ENCODE assay signal across 2 cellular contexts in the genomic region with DNA sequence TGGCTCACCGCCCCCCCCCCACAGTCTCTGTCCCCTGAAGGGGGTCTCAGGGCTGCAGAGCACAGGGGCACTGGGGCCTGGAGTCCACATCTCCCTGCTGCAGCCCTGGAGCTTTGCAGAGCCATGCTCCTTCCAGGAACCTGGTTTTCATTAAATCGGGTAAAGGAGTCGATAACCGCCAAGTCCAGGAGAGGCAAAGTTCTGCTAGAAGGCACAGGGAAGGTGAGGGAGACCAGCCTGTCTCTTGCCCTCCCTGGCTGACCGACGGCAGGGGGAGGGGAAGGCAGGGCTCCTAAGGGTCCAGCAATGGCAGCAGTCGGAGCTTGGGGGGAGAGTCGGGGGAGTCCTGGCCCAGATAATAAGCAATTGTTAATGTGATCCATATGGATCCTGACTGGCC.
A peak's percentile ranks its signal among the peaks of the same experiment; 100 is the strongest.
TF ChIP-seq lines count a peak whose summit lies in the region.

No MANE protein-coding gene starts in this region.

TF ChIP-seq in SK-N-SH, 30 proteins besides CTCF, POLR2A, EP300 and RAD21:
- TF ChIP-seq PBX3 (IDR thresholded peaks at IDR 0.05) = no peak
- TF ChIP-seq TAF1 (IDR thresholded peaks at IDR 0.05; ENCODE audit: borderline replicate concordance, low read depth, low read length) = no peak
- TF ChIP-seq TEAD4 (IDR thresholded peaks at IDR 0.05; ENCODE audit: borderline replicate concordance, insufficient read depth) = no peak
- no peak for TF ChIP-seq ZBTB33 (IDR thresholded peaks at IDR 0.05; ENCODE audit: borderline replicate concordance, low read depth)
- TF ChIP-seq, protein P1, sequence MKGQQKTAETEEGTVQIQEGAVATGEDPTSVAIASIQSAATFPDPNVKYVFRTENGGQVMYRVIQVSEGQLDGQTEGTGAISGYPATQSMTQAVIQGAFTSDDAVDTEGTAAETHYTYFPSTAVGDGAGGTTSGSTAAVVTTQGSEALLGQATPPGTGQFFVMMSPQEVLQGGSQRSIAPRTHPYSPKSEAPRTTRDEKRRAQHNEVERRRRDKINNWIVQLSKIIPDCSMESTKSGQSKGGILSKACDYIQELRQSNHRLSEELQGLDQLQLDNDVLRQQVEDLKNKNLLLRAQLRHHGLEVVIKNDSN (IDR thresholded peaks at IDR 0.05; ENCODE audit: borderline replicate concordance, low read depth) = no peak
- peak; percentile 40; the same call in 1 of the 2 replicates for TF ChIP-seq GATA2 (CRISPR knock-in tag; IDR thresholded peaks at IDR 0.05)
- TF ChIP-seq, protein P2, sequence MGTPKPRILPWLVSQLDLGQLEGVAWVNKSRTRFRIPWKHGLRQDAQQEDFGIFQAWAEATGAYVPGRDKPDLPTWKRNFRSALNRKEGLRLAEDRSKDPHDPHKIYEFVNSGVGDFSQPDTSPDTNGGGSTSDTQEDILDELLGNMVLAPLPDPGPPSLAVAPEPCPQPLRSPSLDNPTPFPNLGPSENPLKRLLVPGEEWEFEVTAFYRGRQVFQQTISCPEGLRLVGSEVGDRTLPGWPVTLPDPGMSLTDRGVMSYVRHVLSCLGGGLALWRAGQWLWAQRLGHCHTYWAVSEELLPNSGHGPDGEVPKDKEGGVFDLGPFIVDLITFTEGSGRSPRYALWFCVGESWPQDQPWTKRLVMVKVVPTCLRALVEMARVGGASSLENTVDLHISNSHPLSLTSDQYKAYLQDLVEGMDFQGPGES (IDR thresholded peaks at IDR 0.05; ENCODE audit: low read depth, low read length) = no peak
- TF ChIP-seq GABPA (IDR thresholded peaks at IDR 0.05; ENCODE audit: low read depth) = no peak
- TF ChIP-seq FOXM1 (IDR thresholded peaks at IDR 0.05; ENCODE audit: low read depth) = no peak
- TF ChIP-seq EZH2phosphoT487 (IDR thresholded peaks at IDR 0.05; ENCODE audit: borderline replicate concordance, low read depth) = no peak
- peak; percentile 18; the same call in 1 of the 2 replicates for TF ChIP-seq TCF12 (IDR thresholded peaks at IDR 0.05)
- no peak for TF ChIP-seq REST (IDR thresholded peaks at IDR 0.05; ENCODE audit: low read depth, low read length)
- TF ChIP-seq RCOR1 (IDR thresholded peaks at IDR 0.05; ENCODE audit: low read length) = peak; percentile 26; the same call in 1 of the 2 replicates
- no peak for TF ChIP-seq NRF1 (IDR thresholded peaks at IDR 0.05; ENCODE audit: low read depth, low read length)

TF ChIP-seq in GM12891, 5 proteins besides CTCF, POLR2A, EP300 and RAD21 (continued from another document):
- TF ChIP-seq SPI1 (IDR thresholded peaks at IDR 0.05; ENCODE audit: low read depth, low read length) (no peak), POLR2AphosphoS5 (IDR thresholded peaks at IDR 0.05; ENCODE audit: low read depth, low read length) (no peak), POU2F2 (IDR thresholded peaks at IDR 0.05; ENCODE audit: low read depth, low read length) (no peak), PAX5 (IDR thresholded peaks at IDR 0.05; ENCODE audit: insufficient read depth, low read length, severe bottlenecking) (no peak)
